Comparison of ENCODE assay signal across 22 cellular contexts in the genomic region with DNA sequence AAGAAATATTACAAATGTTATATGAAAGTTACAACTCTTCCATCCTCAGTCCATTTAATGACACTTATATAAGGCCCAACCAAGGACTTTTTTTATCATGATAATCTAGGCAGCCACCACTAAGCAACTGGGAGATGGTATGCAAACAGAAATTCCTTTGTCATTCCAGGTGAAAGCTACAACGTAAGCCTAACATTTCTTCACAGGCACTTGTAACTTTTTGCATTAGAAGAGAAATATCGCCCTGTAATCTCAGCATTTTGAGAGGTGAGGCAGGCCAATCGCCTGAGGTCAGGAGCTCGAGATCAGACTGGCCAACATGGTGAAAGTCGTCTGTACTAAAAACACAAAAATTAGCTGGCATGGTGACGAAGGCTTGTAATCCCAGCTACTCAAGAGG.
DNase-seq lines count a peak whose midpoint lies in the region; ATAC-seq and TF ChIP-seq lines count a peak whose summit lies in the region.
"Had no signal": no experiment of that assay in that cellular context is flagged by ENCODE, and none has a peak within 500 bp of the region (broad histone marks: within the 10 kb centered on the region; RNA-seq: fewer than 3 reads in every experiment).

No MANE protein-coding gene starts in this region.

- no peak overlapping the region for H3K18ac ChIP-seq in neuronal stem cell (ENCODE audit: low read length)

- no peak overlapping the region for H3K27ac Mint-ChIP-seq in nephron progenitor cell

- H2AFZ ChIP-seq in neuronal stem cell (ENCODE audit: low read length) = no peak overlapping the region

- no peak overlapping the region for H3K23ac ChIP-seq in neuronal stem cell (ENCODE audit: low read depth, low read length, poor library complexity)

- H3K4me1 ChIP-seq in NT2/D1 (ENCODE audit: insufficient read depth, insufficient read length) = peaks cover 2% of the 10 kb centered on the region
- no peaks in the 10 kb centered on the region; the same call in 1 of the 2 replicates for H3K4me1 ChIP-seq in iPS DF 6.9 (ENCODE audit: control insufficient read depth, insufficient read depth, low read length)
- peaks cover 0 to 2% of the 10 kb centered on the region in 2 donors for H3K4me1 ChIP-seq in neuronal stem cell (ENCODE audit: control insufficient read depth in 2 of 2, insufficient read depth in 1 of 2, low read depth in 1 of 2, low read length in 2 of 2)
- no peaks in the 10 kb centered on the region for H3K4me1 ChIP-seq in upper lobe of right lung
- H3K4me1 ChIP-seq: BLaER1, Peyer's patch had no signal

- H3K79me1 ChIP-seq in neuronal stem cell (ENCODE audit: low read depth, low read length) = no peaks in the 10 kb centered on the region

- H3K36me3 ChIP-seq in H7 (replicated peaks; ENCODE audit: control insufficient read depth, insufficient read depth, low read length) (no peaks in the 10 kb centered on the region), NT2/D1 (ENCODE audit: insufficient read depth, insufficient read length, low read length) (no peaks in the 10 kb centered on the region), iPS DF 6.9 (ENCODE audit: control insufficient read depth, insufficient read depth, low read length) (no peaks in the 10 kb centered on the region), neuronal stem cell (replicated peaks in 1 of 2; ENCODE audit: control insufficient read depth in 2 of 2, insufficient read depth in 2 of 2, low read length in 2 of 2) (no peaks in the 10 kb centered on the region), upper lobe of right lung (no peaks in the 10 kb centered on the region)
- H3K36me3 ChIP-seq: BLaER1, Peyer's patch had no signal

- H3K4me1 Mint-ChIP-seq in nephron progenitor cell = no peaks in the 10 kb centered on the region

- H3K4ac ChIP-seq in neuronal stem cell (ENCODE audit: low read length) = no peak overlapping the region

- no CpG with 5 or more reads among the region's 6 CpGs for WGBS in iPS DF 6.9 (ENCODE audit: insufficient coverage, insufficient read length)
- WGBS in neuronal stem cell (ENCODE audit: extremely low coverage in 2 of 2, insufficient read length in 2 of 2, insufficient replicate concordance in 1 of 2), 2 donors = no CpG with 5 or more reads among the region's 6 CpGs

- no peak overlapping the region for H3K14ac ChIP-seq in neuronal stem cell (ENCODE audit: low read length)

- no peak for ATAC-seq in upper lobe of right lung
- ATAC-seq: HCT116 had no signal

- DNase-seq in H7 (peak; percentile 4), NT2/D1 (ENCODE audit: low read depth, low spot score) (peak; percentile 28), iPS DF 6.9 (ENCODE audit: low read depth, low spot score) (peak; percentile 11), neuronal stem cell (ENCODE audit: low spot score) (no peak), T1000 (lab: John Stamatoyannopoulos, UW) (no peak), nephron progenitor cell (no peak), upper lobe of right lung (no peak), NCI-H146 (lab: John Stamatoyannopoulos, UW) (no peak)
- DNase-seq: CD4-positive, CD25-positive, alpha-beta regulatory T cell; DMS153; KBM-7; MV-4-11; NCI-H1105; NCI-H1436 treated with DMSO at 0.1 percent for 48 hours; NCI-H1930; NCI-H2107; NCI-H446; NCI-H526; Peyer's patch; SHP77 treated with DMSO at 0.1 percent for 48 hours had no signal

- no peak overlapping the region for H2BK12ac ChIP-seq in neuronal stem cell (ENCODE audit: low read length)

- TF ChIP-seq CTCF in nephron progenitor cell (IDR thresholded peaks at IDR 0.05) = no peak
- no peak for TF ChIP-seq CTCF in upper lobe of right lung (IDR thresholded peaks at IDR 0.05)

- no peak overlapping the region for H4K91ac ChIP-seq in neuronal stem cell (ENCODE audit: low read depth, low read length, poor library complexity)

- no peak overlapping the region for H4K8ac ChIP-seq in neuronal stem cell (ENCODE audit: low read depth, low read length)

- H3K9me3 ChIP-seq in NT2/D1 (ENCODE audit: insufficient read depth, low read length) (no peaks in the 10 kb centered on the region), iPS DF 6.9 (ENCODE audit: control insufficient read depth, insufficient read depth, low read length) (no peaks in the 10 kb centered on the region), neuronal stem cell (replicated peaks in 1 of 2; ENCODE audit: control insufficient read depth in 2 of 2, insufficient read depth in 1 of 2, low read depth in 1 of 2, low read length in 2 of 2) (no peaks in the 10 kb centered on the region), upper lobe of right lung (no peaks in the 10 kb centered on the region)
- H3K9me3 ChIP-seq: BLaER1, Peyer's patch had no signal

- no peak overlapping the region for H2AK5ac ChIP-seq in neuronal stem cell (ENCODE audit: low read depth, low read length)

- H3K27me3 Mint-ChIP-seq in nephron progenitor cell (ENCODE audit: low read depth, poor library complexity) = no peaks in the 10 kb centered on the region

- no peak overlapping the region for H3K4me3 Mint-ChIP-seq in nephron progenitor cell
- H3K4me3 Mint-ChIP-seq: CD4-positive, CD25-positive, alpha-beta regulatory T cell had no signal

- H3K27ac ChIP-seq in iPS DF 6.9 (ENCODE audit: low read length) (no peak overlapping the region), neuronal stem cell (replicated peaks; ENCODE audit: low read length) (no peak overlapping the region), upper lobe of right lung (no peak overlapping the region)
- H3K27ac ChIP-seq: BLaER1, Peyer's patch had no signal

- H3K9ac ChIP-seq in NT2/D1 (ENCODE audit: insufficient read length, low read depth) (no peak overlapping the region), neuronal stem cell (ENCODE audit: low read depth, low read length, poor library complexity) (no peak overlapping the region)
- H3K9ac ChIP-seq: BLaER1 had no signal

- intact Hi-C loops in upper lobe of right lung (cut with DNase I) = no loop called here

- no peak overlapping the region for H2BK120ac ChIP-seq in neuronal stem cell (ENCODE audit: low read depth, low read length)

- peak overlapping the region; percentile 11 for H3K4me2 ChIP-seq in neuronal stem cell (ENCODE audit: insufficient read depth, low read length, poor library complexity, severe bottlenecking)
- H3K4me2 ChIP-seq: BLaER1 had no signal

- no peak overlapping the region for H2BK5ac ChIP-seq in neuronal stem cell (ENCODE audit: low read length)

- H3K27me3 ChIP-seq in H7 (ENCODE audit: control insufficient read depth, insufficient read depth, low read length) = no peaks in the 10 kb centered on the region
- no peaks in the 10 kb centered on the region for H3K27me3 ChIP-seq in NT2/D1 (ENCODE audit: insufficient read depth, insufficient read length)
- no peaks in the 10 kb centered on the region for H3K27me3 ChIP-seq in iPS DF 6.9 (ENCODE audit: control insufficient read depth, insufficient read depth, low read length)
- H3K27me3 ChIP-seq in neuronal stem cell (ENCODE audit: control insufficient read depth in 3 of 3, insufficient read depth in 3 of 3, low read depth in 1 of 3, low read length in 3 of 3) = no peaks in the 10 kb centered on the region
- no peaks in the 10 kb centered on the region for H3K27me3 ChIP-seq in upper lobe of right lung
- H3K27me3 ChIP-seq: BLaER1, Peyer's patch had no signal

- H2BK15ac ChIP-seq in neuronal stem cell (ENCODE audit: low read length) = no peak overlapping the region

- H3K9me3 Mint-ChIP-seq in nephron progenitor cell = no peaks in the 10 kb centered on the region

- no peaks in the 10 kb centered on the region for H3K36me3 Mint-ChIP-seq in nephron progenitor cell (ENCODE audit: low read depth)
- H3K36me3 Mint-ChIP-seq: CD4-positive, CD25-positive, alpha-beta regulatory T cell had no signal

- no peak overlapping the region for H3K4me3 ChIP-seq in H7 (ENCODE audit: insufficient read depth, low read depth, low read length)
- H3K4me3 ChIP-seq in NT2/D1 (ENCODE audit: insufficient read length, low read depth) = no peak overlapping the region
- no peak overlapping the region for H3K4me3 ChIP-seq in iPS DF 6.9 (ENCODE audit: low read length)
- no peak overlapping the region for H3K4me3 ChIP-seq in neuronal stem cell (ENCODE audit: low read length in 2 of 2)
- H3K4me3 ChIP-seq in upper lobe of right lung = no peak overlapping the region
- H3K4me3 ChIP-seq: BLaER1, Peyer's patch had no signal

Comparison
In these comparisons a context has a peak if more than half of its experiments do, and no peak if none do; other contexts are left out.
1. DNase-seq: peak in H7 (single experiment), NT2/D1 (single experiment) and iPS DF 6.9 (single experiment); none in neuronal stem cell (single experiment), T1000 (single experiment), nephron progenitor cell (single experiment), upper lobe of right lung (single experiment) and NCI-H146 (single experiment).